In genomic region chr4:42048394-42048793, GRCh38 we compare ENCODE assay signal across 14 cellular contexts. TPM values are rescaled to one million over a fixed set of nuclear protein-coding genes. Genes with fewer than 3 reads are reported as not detected.
DNase-seq lines count a peak whose midpoint lies in the region; ATAC-seq and TF ChIP-seq lines count a peak whose summit lies in the region.
"Had no signal": no experiment of that assay in that cellular context is flagged by ENCODE, and none has a peak within 500 bp of the region (broad histone marks: within the 10 kb centered on the region; RNA-seq: fewer than 3 reads in every experiment).

No MANE protein-coding gene starts in this region.

- H3K79me2 ChIP-seq in SK-N-SH (ENCODE audit: insufficient read depth), result no peaks in the 10 kb centered on the region

- H3K27me3 ChIP-seq in SK-N-SH (ENCODE audit: insufficient read depth), result no peaks in the 10 kb centered on the region
- no peaks in the 10 kb centered on the region for H3K27me3 ChIP-seq in skeletal muscle satellite cell (ENCODE audit: control insufficient read depth, insufficient read depth, low read length)
- no peaks in the 10 kb centered on the region for H3K27me3 ChIP-seq in MG63
- no peaks in the 10 kb centered on the region for H3K27me3 ChIP-seq in gastroesophageal sphincter
- H3K27me3 ChIP-seq: sigmoid colon, thyroid gland had no signal

- TF ChIP-seq RAD21 in SK-N-SH (IDR thresholded peaks at IDR 0.05; ENCODE audit: low read length), result no peak

- H4K20me1 ChIP-seq in SK-N-SH (ENCODE audit: insufficient read depth), result peaks cover 9% of the 10 kb centered on the region; the same call in 1 of the 2 replicates

- peak in 1 of 2 experiments; percentile 21; a peak in 1 of 4 replicates for TF ChIP-seq EP300 in SK-N-SH (IDR thresholded peaks at IDR 0.05; ENCODE audit: borderline replicate concordance in 1 of 2, low read depth in 1 of 2, low read length in 1 of 2)
- no peak for TF ChIP-seq EP300 in gastroesophageal sphincter (IDR thresholded peaks at IDR 0.05)

- CTCF ChIA-PET in SK-N-SH (lab: Yijun Ruan, JAX), result no interaction called here

- H3K4me2 ChIP-seq in SK-N-SH, result no peak overlapping the region
- H3K4me2 ChIP-seq in skeletal muscle satellite cell (ENCODE audit: low read length), result peak overlapping the region; percentile 53

- no peak overlapping the region for H3K4me3 ChIP-seq in SK-N-SH (ENCODE audit: low read depth in 2 of 2, low read length in 1 of 2)
- H3K4me3 ChIP-seq in skeletal muscle satellite cell (ENCODE audit: low read length), result no peak overlapping the region
- H3K4me3 ChIP-seq in MG63, result no peak overlapping the region
- no peak overlapping the region for H3K4me3 ChIP-seq in gastroesophageal sphincter
- H3K4me3 ChIP-seq: sigmoid colon, thyroid gland had no signal

- DNase-seq in DMS53 (lab: John Stamatoyannopoulos, UW) (peak; percentile 28), DMS53 treated with DMSO at 0.1 percent for 48 hours (lab: John Stamatoyannopoulos, UW; ENCODE audit: unreplicated experiment) (no peak), SK-N-SH (no peak), fibroblast of peridontal ligament (ENCODE audit: extremely low read depth) (peak; percentile 55), MG63 (no peak)
- no peak for DNase-seq in activated CD4-positive, CD25-positive, alpha-beta regulatory T cell (lab: John Stamatoyannopoulos, UW)
- DNase-seq: 8988T; activated naive CD8-positive, alpha-beta T cell treated with anti-CD3 and anti-CD28 coated beads, Interleukin-2, amount 50 U/mL, for 24 hours; NCI-H510A; Right ventricle myocardium superior; sigmoid colon; thyroid gland had no signal

- no peak overlapping the region for H2AFZ ChIP-seq in SK-N-SH (ENCODE audit: low read depth)

- WGBS in SK-N-SH (ENCODE audit: low lambda C conversion rate), result 20% methylated on average over 1 of the region's 1 CpG
- 5 to 8% methylated on average over 1 of the region's 1 CpG for WGBS in gastroesophageal sphincter (ENCODE audit: low coverage in 1 of 2), 2 donors

- H3K4me1 ChIP-seq in SK-N-SH (ENCODE audit: control insufficient read depth in 1 of 2, insufficient read depth in 2 of 2, low read depth in 1 of 2, low read length in 1 of 2) (no peaks in the 10 kb centered on the region), skeletal muscle satellite cell (ENCODE audit: control insufficient read depth, insufficient read depth, low read length) (peaks cover 7% of the 10 kb centered on the region), gastroesophageal sphincter (no peaks in the 10 kb centered on the region)
- H3K4me1 ChIP-seq: thyroid gland had no signal

- H3K36me3 ChIP-seq in SK-N-SH (replicated peaks in 1 of 2; ENCODE audit: control insufficient read depth in 1 of 2, insufficient read depth in 2 of 2, low read length in 1 of 2) (peaks cover 32 to 37% of the 10 kb centered on the region in 2 experiments), skeletal muscle satellite cell (ENCODE audit: insufficient read depth, low read length) (peaks cover 26% of the 10 kb centered on the region), MG63 (peaks cover 4% of the 10 kb centered on the region; the same call in 1 of the 2 replicates), gastroesophageal sphincter (peaks cover 0 to 55% of the 10 kb centered on the region in 2 donors)
- H3K36me3 ChIP-seq: thyroid gland had no signal

- H3K27ac ChIP-seq in SK-N-SH (ENCODE audit: low read depth in 2 of 2, low read length in 1 of 2) (no peak overlapping the region), gastroesophageal sphincter (no peak overlapping the region)
- H3K27ac ChIP-seq: sigmoid colon, thyroid gland had no signal

- TF ChIP-seq CTCF in SK-N-SH (IDR thresholded peaks at IDR 0.05) (no peak), gastroesophageal sphincter (IDR thresholded peaks at IDR 0.05) (no peak)

- no peaks in the 10 kb centered on the region for H3K9me2 ChIP-seq in SK-N-SH

- TF ChIP-seq POLR2A in gastroesophageal sphincter (IDR thresholded peaks at IDR 0.05), result no peak

- H3K9me3 ChIP-seq in SK-N-SH (peaks cover 3% of the 10 kb centered on the region; the same call in 1 of the 2 replicates), skeletal muscle satellite cell (replicated peaks; ENCODE audit: low read length) (no peaks in the 10 kb centered on the region), MG63 (no peaks in the 10 kb centered on the region), gastroesophageal sphincter (no peaks in the 10 kb centered on the region)
- H3K9me3 ChIP-seq: sigmoid colon, thyroid gland had no signal

- POLR2A ChIA-PET in SK-N-SH (lab: Yijun Ruan, JAX), result no interaction called here

- ATAC-seq in gastroesophageal sphincter, result no peak
- ATAC-seq: activated naive CD8-positive, alpha-beta T cell treated with anti-CD3 and anti-CD28 coated beads, Interleukin-2, amount 50 U/mL, for 24 hours had no signal

- H3K9ac ChIP-seq in SK-N-SH, result no peak overlapping the region
- no peak overlapping the region for H3K9ac ChIP-seq in skeletal muscle satellite cell (ENCODE audit: low read depth, low read length)

- H3F3A ChIP-seq in SK-N-SH (replicated peaks; ENCODE audit: insufficient read depth), result peaks cover 10% of the 10 kb centered on the region

TF ChIP-seq in SK-N-SH, 30 proteins besides CTCF, POLR2A, EP300 and RAD21:
- TF ChIP-seq GABPA (IDR thresholded peaks at IDR 0.05; ENCODE audit: low read depth) (no peak), TCF12 (IDR thresholded peaks at IDR 0.05) (peak; percentile 54; the same call in 1 of the 2 replicates), FOSL2 (IDR thresholded peaks at IDR 0.05; ENCODE audit: borderline replicate concordance, low read depth) (peak; percentile 42; the same call in 1 of the 2 replicates), RFX5 (IDR thresholded peaks at IDR 0.05; ENCODE audit: low read length) (no peak), NFIC (IDR thresholded peaks at IDR 0.05; ENCODE audit: borderline replicate concordance) (peak; percentile 82), PBX3 (IDR thresholded peaks at IDR 0.05) (peak; percentile 46; the same call in 1 of the 2 replicates), JUND (IDR thresholded peaks at IDR 0.05) (peak; percentile 51), FOXM1 (IDR thresholded peaks at IDR 0.05; ENCODE audit: low read depth) (no peak), SIN3A (IDR thresholded peaks at IDR 0.05; ENCODE audit: borderline replicate concordance, low read depth, low read length) (no peak)
- TF ChIP-seq, protein P1, sequence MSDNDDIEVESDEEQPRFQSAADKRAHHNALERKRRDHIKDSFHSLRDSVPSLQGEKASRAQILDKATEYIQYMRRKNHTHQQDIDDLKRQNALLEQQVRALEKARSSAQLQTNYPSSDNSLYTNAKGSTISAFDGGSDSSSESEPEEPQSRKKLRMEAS (IDR thresholded peaks at IDR 0.05; ENCODE audit: low read depth), result no peak

RNA-seq across cellular contexts. Expression of gene SLC30A9, which starts 58.1 kb away (rescaled TPM):
- 34.2 and 44.0 TPM in 2 replicates for polyA plus RNA-seq in SK-N-SH (2012; rRNA removed)
- polyA plus RNA-seq in SK-N-SH (2012; cell fraction: cytosol; rRNA removed), result 47.5 and 56.7 TPM in 2 replicates
- 22.8 and 23.2 TPM in 2 replicates for polyA plus RNA-seq in SK-N-SH (2012; cell fraction: nucleus; rRNA removed)
- total RNA-seq in skeletal muscle satellite cell (2012; rRNA removed), result 67.7 and 73.0 TPM in 2 replicates
- 16.3 and 32.2 TPM in 2 replicates for total RNA-seq in MG63 (2014; rRNA removed; shearing (Covaris generic); ENCODE audit: low replicate concordance)
- total RNA-seq in gastroesophageal sphincter, result 10 to 100 TPM; 39.4 to 54.9 (median 46.7) TPM

Comparison
In these comparisons a context has a peak if more than half of its experiments do, and no peak if none do; other contexts are left out.
1. DNase-seq: peak in DMS53 (single experiment) and fibroblast of peridontal ligament (single experiment); none in DMS53 treated with DMSO at 0.1 percent for 48 hours (single experiment), SK-N-SH (single experiment), MG63 (single experiment) and activated CD4-positive, CD25-positive, alpha-beta regulatory T cell (0 of 4).